In genomic region chr1:234908571-234908970, GRCh38 we compare ENCODE assay signal across 20 cellular contexts.
DNase-seq lines count a peak whose midpoint lies in the region; ATAC-seq and TF ChIP-seq lines count a peak whose summit lies in the region.
"Had no signal": no experiment of that assay in that cellular context is flagged by ENCODE, and none has a peak within 500 bp of the region (broad histone marks: within the 10 kb centered on the region; RNA-seq: fewer than 3 reads in every experiment).

No MANE protein-coding gene starts in this region.

- H3K4me3 ChIP-seq in Panc1 (ENCODE audit: low read depth in 2 of 2, low read length in 2 of 2) (no peak overlapping the region), colonic mucosa (no peak overlapping the region), lung (no peak overlapping the region)

- peak overlapping the region in 1 of 2 donors; percentile 12 for H3K9ac ChIP-seq in colonic mucosa (ENCODE audit: low read depth in 2 of 2, low read length in 2 of 2)
- H3K9ac ChIP-seq: parathyroid adenoma had no signal

- H3K36me3 Mint-ChIP-seq in stimulated activated memory B cell treated with anti-CD40 and anti-IgM and Interleukin-4, amounts not matched to agents 10 μg/mL and 1 μg/mL and 100 μg/mL, for 72 hours: no peaks in the 10 kb centered on the region
- H3K36me3 Mint-ChIP-seq: activated naive CD4-positive, alpha-beta T cell treated with anti-CD3 and anti-CD28 coated beads, Interleukin-2, amount 50 U/mL, for 24 hours had no signal

- H3K27ac Mint-ChIP-seq in stimulated activated memory B cell treated with anti-CD40 and anti-IgM and Interleukin-4, amounts not matched to agents 10 μg/mL and 1 μg/mL and 100 μg/mL, for 72 hours: peak overlapping the region; percentile 1
- H3K27ac Mint-ChIP-seq: activated naive CD4-positive, alpha-beta T cell treated with anti-CD3 and anti-CD28 coated beads, Interleukin-2, amount 50 U/mL, for 24 hours; endodermal cell had no signal

- H3K4me3 Mint-ChIP-seq in stimulated activated memory B cell treated with anti-CD40 and anti-IgM and Interleukin-4, amounts not matched to agents 10 μg/mL and 1 μg/mL and 100 μg/mL, for 72 hours: no peak overlapping the region
- H3K4me3 Mint-ChIP-seq: activated naive CD4-positive, alpha-beta T cell treated with anti-CD3 and anti-CD28 coated beads, Interleukin-2, amount 50 U/mL, for 24 hours; endodermal cell had no signal

- H3K4me1 Mint-ChIP-seq in stimulated activated memory B cell treated with anti-CD40 and anti-IgM and Interleukin-4, amounts not matched to agents 10 μg/mL and 1 μg/mL and 100 μg/mL, for 72 hours: no peaks in the 10 kb centered on the region

- H3K36me3 ChIP-seq in Panc1 (ENCODE audit: control insufficient read depth, insufficient read depth, low read length): no peaks in the 10 kb centered on the region
- no peaks in the 10 kb centered on the region for H3K36me3 ChIP-seq in colonic mucosa
- H3K36me3 ChIP-seq in lung (ENCODE audit: control insufficient read depth in 2 of 2, insufficient read depth in 2 of 2, low read length in 2 of 2): no peaks in the 10 kb centered on the region
- H3K36me3 ChIP-seq: BE2C had no signal

- no peaks in the 10 kb centered on the region for H3K27me3 ChIP-seq in Panc1 (ENCODE audit: control insufficient read depth, insufficient read depth, low read length)
- H3K27me3 ChIP-seq in colonic mucosa: no peaks in the 10 kb centered on the region
- no peaks in the 10 kb centered on the region for H3K27me3 ChIP-seq in lung (ENCODE audit: control insufficient read depth, insufficient read depth)
- H3K27me3 ChIP-seq: BE2C had no signal

- DNase-seq in Panc1 (ENCODE audit: low read depth, low spot score): no peak
- DNase-seq in colonic mucosa: no peak
- no peak for DNase-seq in lung (ENCODE audit: low spot score)
- DNase-seq in NCI-H187 treated with DMSO at 0.1 percent for 48 hours (lab: John Stamatoyannopoulos, UW): no peak
- no peak for DNase-seq in NCI-H1694 treated with DMSO at 0.1 percent for 48 hours (lab: John Stamatoyannopoulos, UW)
- no peak for DNase-seq in NCI-H526 (lab: John Stamatoyannopoulos, UW)
- DNase-seq in effector CD4-positive, alpha-beta T cell: no peak
- DNase-seq: activated CD4-positive, CD25-positive, alpha-beta regulatory T cell treated with anti-CD3 and anti-CD28 coated beads, Interleukin-2, amount 50 U/mL, for 72 hours; activated T-cell treated with anti-CD3 and anti-CD28 coated beads for 4 hours; endodermal cell; foreskin melanocyte; GF-D8; H7; mesendoderm; NK-92 treated with Interleukin-12 subunit alpha and Interleukin-12 subunit beta, amount 100 ng/mL, for 24 hours; SHP77 had no signal

- in situ Hi-C loops in Panc1 (cut with HindIII; ENCODE audit: low pct_unique_long_range_greater_than_20kb, low sequenced_read_pairs): no loop called here

- H3K27ac ChIP-seq in Panc1 (ENCODE audit: low read length): peak overlapping the region; percentile 36; the same call in 1 of the 2 replicates
- H3K27ac ChIP-seq in colonic mucosa: peak overlapping the region; percentile 15
- peak overlapping the region; percentile 30 to 58 for H3K27ac ChIP-seq in lung (ENCODE audit: low read depth in 1 of 2, low read length in 1 of 2)
- H3K27ac ChIP-seq: parathyroid adenoma had no signal

- intact Hi-C loops in Panc1 (cut with micrococcal nuclease; ENCODE audit: unreplicated experiment) (no loop called here), colonic mucosa (cut with DNase I) (no loop called here)

- WGBS in lung, 2 donors: 90% methylated on average over 9 of the region's 9 CpGs

- BruUV-seq in Panc1 (replicated peaks; lab: Mats Ljungman, UMichigan): no TSS peak

- H3K27me3 Mint-ChIP-seq in stimulated activated memory B cell treated with anti-CD40 and anti-IgM and Interleukin-4, amounts not matched to agents 10 μg/mL and 1 μg/mL and 100 μg/mL, for 72 hours: no peaks in the 10 kb centered on the region
- H3K27me3 Mint-ChIP-seq: activated naive CD4-positive, alpha-beta T cell treated with anti-CD3 and anti-CD28 coated beads, Interleukin-2, amount 50 U/mL, for 24 hours had no signal

- no peaks in the 10 kb centered on the region for H3K9me3 ChIP-seq in Panc1 (ENCODE audit: control insufficient read depth, insufficient read depth, low read depth, low read length)
- H3K9me3 ChIP-seq in colonic mucosa: no peaks in the 10 kb centered on the region
- H3K9me3 ChIP-seq in lung (ENCODE audit: control insufficient read depth in 2 of 2, insufficient read depth in 1 of 2, low read length in 1 of 2): no peaks in the 10 kb centered on the region
- H3K9me3 ChIP-seq: BE2C had no signal

- no peak for ATAC-seq in Panc1
- no peak for ATAC-seq in lung (ENCODE audit: insufficient read depth, low FRiP score)
- ATAC-seq in stimulated activated memory B cell treated with anti-CD40 and anti-IgM and Interleukin-4, amounts not matched to agents 10 μg/mL and 1 μg/mL and 100 μg/mL, for 72 hours: peak; percentile 42

- TF ChIP-seq CTCF in Panc1 (IDR thresholded peaks at IDR 0.05): no peak
- no peak for TF ChIP-seq CTCF in colonic mucosa (IDR thresholded peaks at IDR 0.05)
- no peak for TF ChIP-seq CTCF in lung (IDR thresholded peaks at IDR 0.05; ENCODE audit: control extremely low read depth, extremely low read depth)

- H3K9me3 Mint-ChIP-seq in stimulated activated memory B cell treated with anti-CD40 and anti-IgM and Interleukin-4, amounts not matched to agents 10 μg/mL and 1 μg/mL and 100 μg/mL, for 72 hours: no peaks in the 10 kb centered on the region
- H3K9me3 Mint-ChIP-seq: activated naive CD4-positive, alpha-beta T cell treated with anti-CD3 and anti-CD28 coated beads, Interleukin-2, amount 50 U/mL, for 24 hours; endodermal cell had no signal

- POLR2A ChIA-PET in Panc1 (lab: Charles Lee): no interaction called here

- H3K4me1 ChIP-seq in Panc1 (ENCODE audit: control insufficient read depth, insufficient read depth, low read length): no peaks in the 10 kb centered on the region
- H3K4me1 ChIP-seq in colonic mucosa: no peaks in the 10 kb centered on the region
- peaks cover 12 to 17% of the 10 kb centered on the region in 2 donors for H3K4me1 ChIP-seq in lung (ENCODE audit: control insufficient read depth in 2 of 2, insufficient read depth in 2 of 2, low read length in 2 of 2)
- H3K4me1 ChIP-seq: parathyroid adenoma had no signal

- CTCF ChIA-PET in Panc1 (lab: Charles Lee): no interaction called here
